Comparison of ENCODE assay signal across 9 cellular contexts in genomic region chr13:50387124-50387581, GRCh38.
A peak's percentile ranks its signal among the peaks of the same experiment; 100 is the strongest.
DNase-seq lines count a peak whose midpoint lies in the region; ATAC-seq and TF ChIP-seq lines count a peak whose summit lies in the region.
"Had no signal": no experiment of that assay in that cellular context is flagged by ENCODE, and none has a peak within 500 bp of the region (broad histone marks: within the 10 kb centered on the region; RNA-seq: fewer than 3 reads in every experiment).

No MANE protein-coding gene starts in this region.

- H3K27me3 ChIP-seq in neuronal stem cell (ENCODE audit: control insufficient read depth in 3 of 3, insufficient read depth in 3 of 3, low read depth in 1 of 3, low read length in 3 of 3): no peaks in the 10 kb centered on the region

- no peak overlapping the region for H2BK15ac ChIP-seq in neuronal stem cell (ENCODE audit: low read length)

- no peak overlapping the region for H3K27ac ChIP-seq in neuronal stem cell (replicated peaks; ENCODE audit: low read length)

- H3K9me3 ChIP-seq in neuronal stem cell (replicated peaks in 1 of 2; ENCODE audit: control insufficient read depth in 2 of 2, insufficient read depth in 1 of 2, low read depth in 1 of 2, low read length in 2 of 2): peaks cover 0 to 2% of the 10 kb centered on the region in 2 donors

- peak; percentile 88 for ATAC-seq in WTC11
- ATAC-seq in HG03571 (IDR thresholded peaks at IDR 0.05; ENCODE audit: unreplicated experiment): no peak
- ATAC-seq in HG02798 (IDR thresholded peaks at IDR 0.05; ENCODE audit: poor library complexity, unreplicated experiment): no peak

- H3K79me1 ChIP-seq in neuronal stem cell (ENCODE audit: low read depth, low read length): no peaks in the 10 kb centered on the region

- peak overlapping the region; percentile 89 for H2AFZ ChIP-seq in neuronal stem cell (ENCODE audit: low read length)

- H3K4me3 ChIP-seq in neuronal stem cell (ENCODE audit: low read length in 2 of 2): peak overlapping the region in 1 of 2 donors; percentile 54

- peaks cover 1 to 6% of the 10 kb centered on the region in 2 donors for H3K4me1 ChIP-seq in neuronal stem cell (ENCODE audit: control insufficient read depth in 2 of 2, insufficient read depth in 1 of 2, low read depth in 1 of 2, low read length in 2 of 2)

- H3K4me3 Mint-ChIP-seq in WTC11: peak overlapping the region; percentile 55; the same call in 1 of the 2 replicates
- H3K4me3 Mint-ChIP-seq: naive thymus-derived CD8-positive, alpha-beta T cell had no signal

- H4K8ac ChIP-seq in neuronal stem cell (ENCODE audit: low read depth, low read length): no peak overlapping the region

- no peak overlapping the region for H3K23ac ChIP-seq in neuronal stem cell (ENCODE audit: low read depth, low read length, poor library complexity)

- no CpG with 5 or more reads among the region's 6 CpGs for WGBS in neuronal stem cell (ENCODE audit: extremely low coverage in 2 of 2, insufficient read length in 2 of 2, insufficient replicate concordance in 1 of 2), 2 donors

- H3K36me3 Mint-ChIP-seq in WTC11: peaks cover under 1% of the 10 kb centered on the region; the same call in 1 of the 2 replicates

- no peak overlapping the region for H3K9ac ChIP-seq in neuronal stem cell (ENCODE audit: low read depth, low read length, poor library complexity)

- H4K91ac ChIP-seq in neuronal stem cell (ENCODE audit: low read depth, low read length, poor library complexity): no peak overlapping the region

- no peak overlapping the region for H2AK5ac ChIP-seq in neuronal stem cell (ENCODE audit: low read depth, low read length)

- CTCF ChIA-PET in WTC11 (lab: Charles Lee): interaction anchor here (0.8 to 2.5 kb wide), 22 partner anchors 10 to 525 kb away, joined by 3 to 18 read pairs (median 4); partner anchors contain the start of genes SPRYD7 and TRIM13

- H3K18ac ChIP-seq in neuronal stem cell (ENCODE audit: low read length): peak overlapping the region; percentile 61

- no peak overlapping the region for H2BK5ac ChIP-seq in neuronal stem cell (ENCODE audit: low read length)

- H3K9me3 Mint-ChIP-seq in WTC11: no peaks in the 10 kb centered on the region

- H3K36me3 ChIP-seq in neuronal stem cell (replicated peaks in 1 of 2; ENCODE audit: control insufficient read depth in 2 of 2, insufficient read depth in 2 of 2, low read length in 2 of 2): no peaks in the 10 kb centered on the region

- DNase-seq in Daoy (ENCODE audit: low read depth) (peak; percentile 60), NCI-H1092 (lab: John Stamatoyannopoulos, UW) (peak; percentile 17), WTC11 (ENCODE audit: low spot score) (peak; percentile 66), fibroblast of peridontal ligament (ENCODE audit: extremely low read depth) (peak; percentile 55), neuronal stem cell (ENCODE audit: low spot score) (peak; percentile 30), HPDE6-E6E7 (ENCODE audit: extremely low spot score) (no peak)

- no peak for TF ChIP-seq CTCF in WTC11 (IDR thresholded peaks at IDR 0.05)

- H3K27me3 Mint-ChIP-seq in WTC11 (ENCODE audit: low read depth): no peaks in the 10 kb centered on the region

- H3K27ac Mint-ChIP-seq in WTC11: peak overlapping the region; percentile 93
- H3K27ac Mint-ChIP-seq: naive thymus-derived CD8-positive, alpha-beta T cell had no signal

- H3K4me1 Mint-ChIP-seq in WTC11: peaks cover 83% of the 10 kb centered on the region

- no peak overlapping the region for H3K4ac ChIP-seq in neuronal stem cell (ENCODE audit: low read length)

- H2BK12ac ChIP-seq in neuronal stem cell (ENCODE audit: low read length): no peak overlapping the region

- no peak overlapping the region for H3K14ac ChIP-seq in neuronal stem cell (ENCODE audit: low read length)

- POLR2A ChIA-PET in WTC11 (lab: Charles Lee): interaction anchor here (0.8 kb wide), 2 partner anchors 9 to 525 kb away, joined by 3 to 6 read pairs; no protein-coding TSS in a partner anchor

- no peak overlapping the region for H2BK120ac ChIP-seq in neuronal stem cell (ENCODE audit: low read depth, low read length)

- no peak overlapping the region for H3K4me2 ChIP-seq in neuronal stem cell (ENCODE audit: insufficient read depth, low read length, poor library complexity, severe bottlenecking)

TF ChIP-seq in WTC11, 78 proteins besides CTCF, POLR2A, EP300 and RAD21 (continues in another document):
- TF ChIP-seq IRF2 (CRISPR knock-in tag; IDR thresholded peaks at IDR 0.05; ENCODE audit: borderline replicate concordance, low read depth): no peak
- TF ChIP-seq ELF4 (CRISPR knock-in tag; IDR thresholded peaks at IDR 0.05; ENCODE audit: low read depth): no peak
- TF ChIP-seq AFF4 (CRISPR knock-in tag; IDR thresholded peaks at IDR 0.05; ENCODE audit: borderline replicate concordance): no peak
- TF ChIP-seq E2F4 (CRISPR knock-in tag; IDR thresholded peaks at IDR 0.05; ENCODE audit: borderline replicate concordance, low read depth): no peak
- no peak for TF ChIP-seq ZNF425 (CRISPR knock-in tag; conservative IDR thresholded peaks at IDR 0.05)
- TF ChIP-seq ZNF416 (CRISPR knock-in tag; IDR thresholded peaks at IDR 0.05): no peak
- TF ChIP-seq, protein P1, sequence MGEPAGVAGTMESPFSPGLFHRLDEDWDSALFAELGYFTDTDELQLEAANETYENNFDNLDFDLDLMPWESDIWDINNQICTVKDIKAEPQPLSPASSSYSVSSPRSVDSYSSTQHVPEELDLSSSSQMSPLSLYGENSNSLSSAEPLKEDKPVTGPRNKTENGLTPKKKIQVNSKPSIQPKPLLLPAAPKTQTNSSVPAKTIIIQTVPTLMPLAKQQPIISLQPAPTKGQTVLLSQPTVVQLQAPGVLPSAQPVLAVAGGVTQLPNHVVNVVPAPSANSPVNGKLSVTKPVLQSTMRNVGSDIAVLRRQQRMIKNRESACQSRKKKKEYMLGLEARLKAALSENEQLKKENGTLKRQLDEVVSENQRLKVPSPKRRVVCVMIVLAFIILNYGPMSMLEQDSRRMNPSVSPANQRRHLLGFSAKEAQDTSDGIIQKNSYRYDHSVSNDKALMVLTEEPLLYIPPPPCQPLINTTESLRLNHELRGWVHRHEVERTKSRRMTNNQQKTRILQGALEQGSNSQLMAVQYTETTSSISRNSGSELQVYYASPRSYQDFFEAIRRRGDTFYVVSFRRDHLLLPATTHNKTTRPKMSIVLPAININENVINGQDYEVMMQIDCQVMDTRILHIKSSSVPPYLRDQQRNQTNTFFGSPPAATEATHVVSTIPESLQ (CRISPR knock-in tag; IDR thresholded peaks at IDR 0.05): no peak
- TF ChIP-seq ZMAT4 (CRISPR knock-in tag; IDR thresholded peaks at IDR 0.05): no peak
